9 cellular contexts compared by ENCODE assay signal in the genomic region with DNA sequence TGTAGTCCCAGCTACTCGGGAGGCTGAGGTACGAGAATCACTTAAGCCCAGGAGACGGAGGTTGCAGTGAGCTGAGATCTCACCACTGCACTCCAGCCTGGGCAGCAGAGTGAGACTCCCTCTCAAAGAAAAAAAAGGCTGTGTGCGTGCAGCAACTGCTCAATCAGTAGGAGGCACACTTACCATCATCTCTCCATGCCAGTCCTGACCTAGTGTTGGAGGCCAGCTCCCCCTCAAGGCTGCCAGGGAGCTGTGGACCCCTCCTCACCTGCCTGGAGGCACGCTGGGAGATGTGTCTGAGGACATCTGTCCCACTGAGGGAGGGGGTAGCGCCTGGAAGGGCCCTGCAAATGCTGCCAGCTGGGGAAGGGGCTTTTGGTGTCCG. TPM values are rescaled to one million over a fixed set of nuclear protein-coding genes. Genes with fewer than 3 reads are reported as not detected.
DNase-seq lines count a peak whose midpoint lies in the region; ATAC-seq and TF ChIP-seq lines count a peak whose summit lies in the region.
"Had no signal": no experiment of that assay in that cellular context is flagged by ENCODE, and none has a peak within 500 bp of the region (broad histone marks: within the 10 kb centered on the region; RNA-seq: fewer than 3 reads in every experiment).

No MANE protein-coding gene starts in this region.

- whole genome bisulfite sequencing in esophagus squamous epithelium, 2 donors: 46 to 67% methylated on average over 3 to 4 of the region's 7 CpGs
- 84 to 88% methylated on average over 7 of the region's 7 CpGs for whole genome bisulfite sequencing in aorta, 2 donors

- H3K4me3 ChIP-seq in SU-DHL-6 (ENCODE audit: insufficient read depth, low read length, poor library complexity, severe bottlenecking) (no peak overlapping the region), esophagus squamous epithelium (no peak overlapping the region), aorta (ENCODE audit: low read length in 2 of 2) (no peak overlapping the region)

- no peak for DNase-seq in activated CD4-positive, alpha-beta T cell treated with anti-CD3 and anti-CD28 coated beads, Interleukin-2, amount 10 ng/mL, durations not matched to agents 24 days and 14 days
- no peak for DNase-seq in activated CD4-positive, alpha-beta T cell treated with anti-CD3 and anti-CD28 coated beads for 4 hours
- DNase-seq in esophagus squamous epithelium (lab: John Stamatoyannopoulos, UW) (no peak), glomerular visceral epithelial cell (ENCODE audit: extremely low spot score) (no peak), aorta (no peak)
- peak in 1 of 2 donors; percentile 45 for DNase-seq in stimulated activated naive CD8-positive, alpha-beta T cell treated with anti-CD3 and anti-CD28 coated beads, Interleukin-15, amount 100 ng/mL, for 72 hours
- DNase-seq: NCI-H1694 treated with DMSO at 0.1 percent for 48 hours had no signal

- H3K27me3 ChIP-seq in SU-DHL-6 (ENCODE audit: low read length) (no peaks in the 10 kb centered on the region), esophagus squamous epithelium (no peaks in the 10 kb centered on the region), aorta (ENCODE audit: control insufficient read depth in 1 of 2, insufficient read depth in 2 of 2, low read length in 1 of 2) (no peaks in the 10 kb centered on the region)

- H3K27ac ChIP-seq in SU-DHL-6 (ENCODE audit: low read depth, low read length): peak overlapping the region; percentile 96
- H3K27ac ChIP-seq in esophagus squamous epithelium: peak overlapping the region; percentile 67 to 91 (median 74)
- H3K27ac ChIP-seq in aorta (ENCODE audit: low read depth in 1 of 2, low read length in 2 of 2): no peak overlapping the region

- TF ChIP-seq POLR2A in esophagus squamous epithelium (IDR thresholded peaks at IDR 0.05): no peak

- intact Hi-C loops in activated CD4-positive, alpha-beta T cell treated with anti-CD3 and anti-CD28 coated beads, Interleukin-2, amount 10 ng/mL, durations not matched to agents 24 days and 14 days (cut with micrococcal nuclease): no loop called here
- intact Hi-C loops in esophagus squamous epithelium (cut with DNase I): no loop called here
- intact Hi-C loops in aorta (cut with DNase I): no loop called here

- peaks cover 52% of the 10 kb centered on the region for H3F3A ChIP-seq in SU-DHL-6 (ENCODE audit: insufficient read depth)

- peaks cover 36% of the 10 kb centered on the region for H3K36me3 Mint-ChIP-seq in activated CD4-positive, alpha-beta T cell treated with anti-CD3 and anti-CD28 coated beads, Interleukin-2, amount 10 ng/mL, durations not matched to agents 24 days and 14 days (ENCODE audit: low read depth)

- H3K36me3 ChIP-seq in SU-DHL-6 (ENCODE audit: low read length) (no peaks in the 10 kb centered on the region), esophagus squamous epithelium (peaks cover 0 to 12% (median 0%) of the 10 kb centered on the region in 3 donors), aorta (ENCODE audit: control insufficient read depth in 1 of 2, insufficient read depth in 2 of 2, low read length in 1 of 2) (no peaks in the 10 kb centered on the region)

- peak overlapping the region; percentile 51 for H3K9ac ChIP-seq in SU-DHL-6 (ENCODE audit: low read length)

- peak overlapping the region; percentile 53 for H3K4me2 ChIP-seq in SU-DHL-6 (ENCODE audit: low read depth, low read length, poor library complexity, severe bottlenecking)

- H3K4me1 ChIP-seq in esophagus squamous epithelium: peaks cover 12 to 79% (median 38%) of the 10 kb centered on the region in 3 donors
- H3K4me1 ChIP-seq in aorta (ENCODE audit: control insufficient read depth in 1 of 2, insufficient read depth in 2 of 2, low read length in 2 of 2): no peaks in the 10 kb centered on the region

- ATAC-seq in stimulated activated naive CD8-positive, alpha-beta T cell treated with anti-CD3 and anti-CD28 coated beads, Interleukin-15, amount 100 ng/mL, for 72 hours: no peak
- no peak for ATAC-seq in aorta (ENCODE audit: low FRiP score)
- ATAC-seq in esophagus mucosa: no peak

- no peaks in the 10 kb centered on the region for H3K27me3 Mint-ChIP-seq in activated CD4-positive, alpha-beta T cell treated with anti-CD3 and anti-CD28 coated beads, Interleukin-2, amount 10 ng/mL, durations not matched to agents 24 days and 14 days
- no peaks in the 10 kb centered on the region for H3K27me3 Mint-ChIP-seq in stimulated activated naive CD8-positive, alpha-beta T cell treated with anti-CD3 and anti-CD28 coated beads, Interleukin-15, amount 100 ng/mL, for 72 hours

- H3K79me2 ChIP-seq in SU-DHL-6 (ENCODE audit: insufficient read depth, low read length): peaks cover 7% of the 10 kb centered on the region

- no peak overlapping the region for H2AFZ ChIP-seq in SU-DHL-6 (ENCODE audit: low read depth, low read length, severe bottlenecking)

- no peaks in the 10 kb centered on the region for H3K9me3 Mint-ChIP-seq in activated CD4-positive, alpha-beta T cell treated with anti-CD3 and anti-CD28 coated beads, Interleukin-2, amount 10 ng/mL, durations not matched to agents 24 days and 14 days
- H3K9me3 Mint-ChIP-seq in stimulated activated naive CD8-positive, alpha-beta T cell treated with anti-CD3 and anti-CD28 coated beads, Interleukin-15, amount 100 ng/mL, for 72 hours: no peaks in the 10 kb centered on the region

- no peaks in the 10 kb centered on the region for H3K9me3 ChIP-seq in SU-DHL-6 (ENCODE audit: insufficient read depth, low read length)
- H3K9me3 ChIP-seq in esophagus squamous epithelium: no peaks in the 10 kb centered on the region
- H3K9me3 ChIP-seq in aorta (ENCODE audit: control insufficient read depth, low read length): no peaks in the 10 kb centered on the region

- H3K4me3 Mint-ChIP-seq in activated CD4-positive, alpha-beta T cell treated with anti-CD3 and anti-CD28 coated beads, Interleukin-2, amount 10 ng/mL, durations not matched to agents 24 days and 14 days: peak overlapping the region; percentile 83
- H3K4me3 Mint-ChIP-seq in stimulated activated naive CD8-positive, alpha-beta T cell treated with anti-CD3 and anti-CD28 coated beads, Interleukin-15, amount 100 ng/mL, for 72 hours: peak overlapping the region; percentile 87 to 88

- no peaks in the 10 kb centered on the region for H3K9me2 ChIP-seq in SU-DHL-6 (replicated peaks; ENCODE audit: insufficient read depth, low read length)

- H3K27ac Mint-ChIP-seq in activated CD4-positive, alpha-beta T cell treated with anti-CD3 and anti-CD28 coated beads, Interleukin-2, amount 10 ng/mL, durations not matched to agents 24 days and 14 days: peak overlapping the region; percentile 91
- peak overlapping the region; percentile 75 to 96 for H3K27ac Mint-ChIP-seq in stimulated activated naive CD8-positive, alpha-beta T cell treated with anti-CD3 and anti-CD28 coated beads, Interleukin-15, amount 100 ng/mL, for 72 hours

- H4K20me1 ChIP-seq in SU-DHL-6 (ENCODE audit: low read depth, low read length): no peaks in the 10 kb centered on the region

- H3K4me1 Mint-ChIP-seq in activated CD4-positive, alpha-beta T cell treated with anti-CD3 and anti-CD28 coated beads, Interleukin-2, amount 10 ng/mL, durations not matched to agents 24 days and 14 days: peaks cover 74% of the 10 kb centered on the region
- H3K4me1 Mint-ChIP-seq in stimulated activated naive CD8-positive, alpha-beta T cell treated with anti-CD3 and anti-CD28 coated beads, Interleukin-15, amount 100 ng/mL, for 72 hours: peaks cover 91% of the 10 kb centered on the region

- no peak for TF ChIP-seq CTCF in SU-DHL-6 (IDR thresholded peaks at IDR 0.05; ENCODE audit: insufficient read depth, low read length, poor library complexity, severe bottlenecking)
- TF ChIP-seq CTCF in esophagus squamous epithelium (IDR thresholded peaks at IDR 0.05): no peak

RNA-seq across cellular contexts. Expression of a gene that starts 11.9 kb away (rescaled TPM):
- total RNA-seq in activated CD4-positive, alpha-beta T cell treated with anti-CD3 and anti-CD28 coated beads, Interleukin-2, amount 10 ng/mL, durations not matched to agents 24 days and 14 days: 264 and 277 TPM in 2 replicates
- total RNA-seq in esophagus squamous epithelium (10 to 100 TPM; 24.0 to 49.7 (median 37.7) TPM), aorta (10 to 100 TPM; 12.0 to 21.0 TPM), esophagus mucosa (27.3 TPM)
- 10 to 100 TPM in 1 of 2 donors, under 1 TPM in 1; 0.87 to 21.4 TPM for polyA plus RNA-seq in aorta

Comparison
In these comparisons a context has a peak if more than half of its experiments do, and no peak if none do; other contexts are left out.
1. H3K27ac ChIP-seq: peak in SU-DHL-6 (single experiment) and esophagus squamous epithelium (4 of 4); none in aorta (0 of 2).